In the genomic region with DNA sequence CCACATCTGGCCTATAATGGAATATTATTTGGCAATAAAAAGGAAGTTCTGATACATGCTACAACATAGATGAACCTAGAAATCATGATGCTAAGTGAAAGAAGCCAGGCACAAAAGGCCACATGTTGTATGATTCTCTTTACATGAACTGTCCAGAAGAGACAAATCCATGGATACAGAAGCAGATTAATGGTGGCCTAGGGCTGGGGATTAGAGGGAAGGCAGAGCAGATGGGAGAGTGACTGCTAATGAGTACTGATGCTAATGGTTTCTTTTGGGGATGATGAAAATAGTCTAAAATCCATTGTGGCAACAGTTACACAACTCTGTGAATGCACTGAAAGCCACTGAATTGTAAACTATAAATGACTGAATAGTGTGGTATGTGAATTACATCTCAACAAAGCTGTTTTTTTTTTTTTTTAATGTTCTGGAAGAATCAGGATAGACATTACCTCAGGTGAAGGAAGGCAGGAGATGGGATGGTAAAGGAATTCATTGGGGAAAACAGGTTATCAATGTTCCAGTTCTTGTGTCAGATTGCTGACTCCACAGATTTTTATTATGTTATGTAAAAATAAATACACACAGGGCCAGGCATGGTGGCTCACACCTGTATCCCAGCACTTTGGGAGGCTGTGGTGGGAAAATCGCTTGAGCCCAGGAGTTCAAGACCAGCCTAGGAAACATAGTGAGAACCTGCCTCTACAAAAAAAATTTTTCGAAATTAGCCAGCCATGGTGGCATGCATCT, we compare ENCODE assay signal across 1 cellular context.
TF ChIP-seq lines count a peak whose summit lies in the region.

No MANE protein-coding gene starts in this region.

TF ChIP-seq in HepG2, 621 proteins besides CTCF, POLR2A, EP300 and RAD21:
- TF ChIP-seq MAFF (IDR thresholded peaks at IDR 0.05; ENCODE audit: low read depth, low read length), result peak; percentile 93
- TF ChIP-seq, protein P1, sequence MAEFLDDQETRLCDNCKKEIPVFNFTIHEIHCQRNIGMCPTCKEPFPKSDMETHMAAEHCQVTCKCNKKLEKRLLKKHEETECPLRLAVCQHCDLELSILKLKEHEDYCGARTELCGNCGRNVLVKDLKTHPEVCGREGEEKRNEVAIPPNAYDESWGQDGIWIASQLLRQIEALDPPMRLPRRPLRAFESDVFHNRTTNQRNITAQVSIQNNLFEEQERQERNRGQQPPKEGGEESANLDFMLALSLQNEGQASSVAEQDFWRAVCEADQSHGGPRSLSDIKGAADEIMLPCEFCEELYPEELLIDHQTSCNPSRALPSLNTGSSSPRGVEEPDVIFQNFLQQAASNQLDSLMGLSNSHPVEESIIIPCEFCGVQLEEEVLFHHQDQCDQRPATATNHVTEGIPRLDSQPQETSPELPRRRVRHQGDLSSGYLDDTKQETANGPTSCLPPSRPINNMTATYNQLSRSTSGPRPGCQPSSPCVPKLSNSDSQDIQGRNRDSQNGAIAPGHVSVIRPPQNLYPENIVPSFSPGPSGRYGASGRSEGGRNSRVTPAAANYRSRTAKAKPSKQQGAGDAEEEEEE (CRISPR knock-in tag; IDR thresholded peaks at IDR 0.05; ENCODE audit: borderline replicate concordance), result no peak
- peak; percentile 93 to 96 for TF ChIP-seq MAFK (conservative IDR thresholded peaks at IDR 0.05 in 1 of 2, IDR thresholded peaks at IDR 0.05 in 1 of 2; ENCODE audit: low read length in 2 of 2)
